ENCODE assay signal across 16 cellular contexts in genomic region chr16:27522173-27522707, GRCh38. TPM values are rescaled to one million over a fixed set of nuclear protein-coding genes. Genes with fewer than 3 reads are reported as not detected.
A peak's percentile ranks its signal among the peaks of the same experiment; 100 is the strongest.
DNase-seq lines count a peak whose midpoint lies in the region; ATAC-seq, FAIRE-seq and TF ChIP-seq lines count a peak whose summit lies in the region.
"Had no signal": no experiment of that assay in that cellular context is flagged by ENCODE, and none has a peak within 500 bp of the region (broad histone marks: within the 10 kb centered on the region; RNA-seq: fewer than 3 reads in every experiment).

No MANE protein-coding gene starts in this region.

- H3K27me3 Mint-ChIP-seq in WTC11 (ENCODE audit: low read depth) (no peaks in the 10 kb centered on the region), chondrocyte (ENCODE audit: low read depth) (no peaks in the 10 kb centered on the region)
- H3K27me3 Mint-ChIP-seq: B cell; CD4-positive, CD25-positive, alpha-beta regulatory T cell had no signal

- H3K27ac ChIP-seq in right cardiac atrium (ENCODE audit: low read length) = peak overlapping the region; percentile 87
- peak overlapping the region; percentile 96 for H3K27ac ChIP-seq in skeletal muscle tissue (ENCODE audit: low read depth, low read length)
- H3K27ac ChIP-seq: HL-60 had no signal

- H3K36me3 ChIP-seq in skeletal muscle tissue (ENCODE audit: control insufficient read depth in 3 of 3, insufficient read depth in 3 of 3, low read length in 3 of 3) = peaks cover 15 to 38% (median 22%) of the 10 kb centered on the region in 3 donors

- H3K4me3 Mint-ChIP-seq in WTC11 (no peak overlapping the region), chondrocyte (ENCODE audit: unreplicated experiment) (no peak overlapping the region)
- H3K4me3 Mint-ChIP-seq: B cell; CD4-positive, CD25-positive, alpha-beta regulatory T cell had no signal

- H3K4me1 Mint-ChIP-seq in WTC11 = peaks cover 3% of the 10 kb centered on the region; the same call in 1 of the 2 replicates
- peaks cover 8% of the 10 kb centered on the region for H3K4me1 Mint-ChIP-seq in chondrocyte (ENCODE audit: low read depth)
- H3K4me1 Mint-ChIP-seq: B cell had no signal

- H3K9me3 Mint-ChIP-seq in WTC11 (peaks cover 10% of the 10 kb centered on the region), chondrocyte (ENCODE audit: low read depth) (no peaks in the 10 kb centered on the region)
- H3K9me3 Mint-ChIP-seq: CD4-positive, CD25-positive, alpha-beta regulatory T cell had no signal

- H3K27me3 ChIP-seq in right cardiac atrium (ENCODE audit: control insufficient read depth, insufficient read depth) (no peaks in the 10 kb centered on the region), skeletal muscle tissue (ENCODE audit: control insufficient read depth in 3 of 3, insufficient read depth in 3 of 3, low read length in 3 of 3) (no peaks in the 10 kb centered on the region)

- TF ChIP-seq CTCF in WTC11 (IDR thresholded peaks at IDR 0.05) (no peak), chondrocyte (IDR thresholded peaks at IDR 0.05) (no peak)

- WGBS in right cardiac atrium = 63% methylated on average over 6 of the region's 6 CpGs

- H3K27ac Mint-ChIP-seq in WTC11 (0 out of 2 replicates have a peak overlapping the region, but pooled peaks have one; percentile 14), chondrocyte (ENCODE audit: unreplicated experiment) (peak overlapping the region; percentile 68)
- H3K27ac Mint-ChIP-seq: B cell had no signal

- intact Hi-C loops in right cardiac atrium (cut with DNase I) = no loop called here

- peak overlapping the region; percentile 62 to 75 (median 63) for H3K9ac ChIP-seq in skeletal muscle tissue (ENCODE audit: low read depth in 1 of 3, low read length in 3 of 3)

- H3K9me3 ChIP-seq in right cardiac atrium (ENCODE audit: control insufficient read depth, low read length) = no peaks in the 10 kb centered on the region
- H3K9me3 ChIP-seq in skeletal muscle tissue (ENCODE audit: control insufficient read depth in 3 of 3, low read length in 3 of 3) = no peaks in the 10 kb centered on the region
- H3K9me3 ChIP-seq: HAP-1 had no signal

- DNase-seq in WTC11 (ENCODE audit: low spot score) (no peak), chondrocyte (ENCODE audit: low spot score) (no peak), right cardiac atrium (peak in 1 of 3 donors; percentile 24), frontal cortex (ENCODE audit: low spot score in 2 of 2) (no peak), SIG-M5 treated with dmso at 0.1 percent for 504 hours (lab: John Stamatoyannopoulos, UW; ENCODE audit: unreplicated experiment) (no peak), midbrain (lab: John Stamatoyannopoulos, UW) (no peak)
- DNase-seq: CD4-positive, CD25-positive, alpha-beta regulatory T cell; NCI-H187; NCI-H226; NCI-H524 treated with DMSO at 0.1 percent for 48 hours had no signal

- ATAC-seq in WTC11 (no peak), right cardiac atrium (peak; percentile 48 to 63)
- ATAC-seq: Panc1 had no signal

- H3K4me1 ChIP-seq in right cardiac atrium (ENCODE audit: control insufficient read depth, insufficient read depth, low read length) (no peaks in the 10 kb centered on the region), skeletal muscle tissue (ENCODE audit: control insufficient read depth in 3 of 3, insufficient read depth in 3 of 3, low read length in 3 of 3) (peaks cover 54 to 59% (median 59%) of the 10 kb centered on the region in 3 donors)
- H3K4me1 ChIP-seq: HAP-1 had no signal

- POLR2A ChIA-PET in WTC11 (lab: Charles Lee) = no interaction called here

- FAIRE-seq in frontal cortex (lab: Jason Lieb, UNC) = no peak
- FAIRE-seq: HTR-8/SVneo had no signal

- CTCF ChIA-PET in WTC11 (lab: Charles Lee) = no interaction called here

- peaks cover 61% of the 10 kb centered on the region for H3K36me3 Mint-ChIP-seq in WTC11
- peaks cover 33% of the 10 kb centered on the region for H3K36me3 Mint-ChIP-seq in chondrocyte (ENCODE audit: low read depth)

- H3K4me3 ChIP-seq in right cardiac atrium (ENCODE audit: low read length) (no peak overlapping the region), skeletal muscle tissue (ENCODE audit: low read length in 3 of 3) (peak overlapping the region in 1 of 3 donors; percentile 42)
- H3K4me3 ChIP-seq: HAP-1 had no signal

TF ChIP-seq in WTC11, 78 proteins besides CTCF, POLR2A, EP300 and RAD21:
- no peak for TF ChIP-seq FOXP4 (CRISPR knock-in tag; IDR thresholded peaks at IDR 0.05)
- no peak for TF ChIP-seq ETV6 (CRISPR knock-in tag; IDR thresholded peaks at IDR 0.05)

RNA-seq across cellular contexts. Expression of gene GTF3C1, which starts 27.5 kb away (rescaled TPM):
- total RNA-seq in WTC11 (2021) = 116 to 146 TPM (median 118 TPM) in 3 replicates
- total RNA-seq in chondrocyte = 68.8 to 104 TPM (median 69.2 TPM) in 3 replicates
- 10 to 100 TPM; 49.8 to 58.6 (median 57.4) TPM for total RNA-seq in right cardiac atrium
- polyA plus RNA-seq in right cardiac atrium = 49.0 TPM
- total RNA-seq in skeletal muscle tissue = 48.0 TPM
- total RNA-seq in frontal cortex = 77.9 TPM

RNA-seq across cellular contexts. Expression of gene KATNIP, which starts 27.7 kb away (rescaled TPM):
- 17.2 to 23.0 TPM (median 17.5 TPM) in 3 replicates for total RNA-seq in WTC11 (2021)
- 20.5 to 25.3 TPM (median 23.2 TPM) in 3 replicates for total RNA-seq in chondrocyte
- total RNA-seq in right cardiac atrium = 10 to 100 TPM; 10.0 to 13.4 (median 12.3) TPM
- 7.0 TPM for polyA plus RNA-seq in right cardiac atrium
- total RNA-seq in skeletal muscle tissue = 7.8 TPM
- 17.9 TPM for total RNA-seq in frontal cortex
